12 cellular contexts compared by ENCODE assay signal in genomic region chr21:46054447-46054846, GRCh38. TPM values are rescaled to one million over a fixed set of nuclear protein-coding genes. Genes with fewer than 3 reads are reported as not detected.
DNase-seq lines count a peak whose midpoint lies in the region; TF ChIP-seq lines count a peak whose summit lies in the region.
"Had no signal": no experiment of that assay in that cellular context is flagged by ENCODE, and none has a peak within 500 bp of the region (broad histone marks: within the 10 kb centered on the region; RNA-seq: fewer than 3 reads in every experiment).

No MANE protein-coding gene starts in this region.

- peaks cover 5% of the 10 kb centered on the region for H3K9me3 Mint-ChIP-seq in activated T-cell treated with anti-CD3 and anti-CD28 coated beads, Interleukin-2, amount 50 U/mL, for 24 hours

- TF ChIP-seq CTCF in fibroblast of pulmonary artery (IDR thresholded peaks at IDR 0.05; ENCODE audit: low read length, missing control alignments) (no peak), uterus (IDR thresholded peaks at IDR 0.05) (no peak)

- peaks cover 17 to 40% of the 10 kb centered on the region in 2 donors for H3K4me1 ChIP-seq in uterus

- peaks cover 31% of the 10 kb centered on the region for H3K27me3 Mint-ChIP-seq in activated T-cell treated with anti-CD3 and anti-CD28 coated beads, Interleukin-2, amount 50 U/mL, for 24 hours

- peak; percentile 23 for DNase-seq in activated T-cell treated with anti-CD3 and anti-CD28 coated beads, Interleukin-2, amount 50 U/mL, for 24 hours
- no peak for DNase-seq in activated T-cell treated with anti-CD3 and anti-CD28 coated beads, Interleukin-2, amount 50 U/mL, for 1 hour
- DNase-seq in fibroblast of pulmonary artery (ENCODE audit: low read depth) = peak; percentile 44
- peak; percentile 45 for DNase-seq in myocyte (ENCODE audit: low read depth)
- DNase-seq in uterus = peak in 1 of 2 donors; percentile 62
- DNase-seq in MV-4-11 (lab: John Stamatoyannopoulos, UW) = no peak
- no peak for DNase-seq in OCI-M1 (lab: John Stamatoyannopoulos, UW)
- no peak for DNase-seq in NCI-H1694 (lab: John Stamatoyannopoulos, UW)
- DNase-seq: activated CD4-positive, alpha-beta T cell treated with anti-CD3 and anti-CD28 coated beads, Interleukin-2, amount 50 U/mL, for 48 hours; stimulated activated CD4-positive, alpha-beta T cell treated with anti-CD3 and anti-CD28 coated beads, Interleukin-12 subunit alpha, Interleukin-12 subunit beta, amount 100 ng/mL, for 4 hours had no signal

- H3K36me3 Mint-ChIP-seq in activated T-cell treated with anti-CD3 and anti-CD28 coated beads, Interleukin-2, amount 50 U/mL, for 24 hours (ENCODE audit: low read depth) = no peaks in the 10 kb centered on the region

- TF ChIP-seq POLR2A in uterus (IDR thresholded peaks at IDR 0.05) = no peak

- no peaks in the 10 kb centered on the region for H3K27me3 ChIP-seq in uterus

- no peak overlapping the region for H3K4me3 Mint-ChIP-seq in activated T-cell treated with anti-CD3 and anti-CD28 coated beads, Interleukin-2, amount 50 U/mL, for 24 hours
- H3K4me3 Mint-ChIP-seq: memory B cell had no signal

- no peak overlapping the region for H3K4me3 ChIP-seq in fibroblast of pulmonary artery (replicated peaks; ENCODE audit: low read depth, low read length)
- no peak overlapping the region for H3K4me3 ChIP-seq in uterus
- H3K4me3 ChIP-seq: K562 had no signal

- peaks cover 50% of the 10 kb centered on the region for H3K4me1 Mint-ChIP-seq in activated T-cell treated with anti-CD3 and anti-CD28 coated beads, Interleukin-2, amount 50 U/mL, for 24 hours (ENCODE audit: low read depth)

- intact Hi-C loops in uterus (cut with DNase I; ENCODE audit: low total_unique reads) = loop anchor here (5.0 kb wide), 1 partner anchor 72 kb away; the partner anchor contains the start of gene COL6A1

- no peaks in the 10 kb centered on the region for H3K9me3 ChIP-seq in uterus

- no peak overlapping the region for H3K27ac Mint-ChIP-seq in activated T-cell treated with anti-CD3 and anti-CD28 coated beads, Interleukin-2, amount 50 U/mL, for 24 hours
- H3K27ac Mint-ChIP-seq: memory B cell had no signal

- peak overlapping the region; percentile 98 to 99 for H3K27ac ChIP-seq in uterus

- no peaks in the 10 kb centered on the region for H3K36me3 ChIP-seq in uterus

RNA-seq across cellular contexts. Expression of gene COL6A2, which starts 43.5 kb away (rescaled TPM):
- total RNA-seq in myocyte (941 and 998 TPM in 2 replicates), uterus (1,000 to 10,000 TPM in 2 of 4 donors, 100 to 1,000 TPM in 2; 321 to 1,200 (median 948) TPM)
- polyA plus RNA-seq in myocyte (2012) = 423 TPM

Comparison
In these comparisons a context has a peak if more than half of its experiments do, and no peak if none do; other contexts are left out.
1. DNase-seq: peak in activated T-cell treated with anti-CD3 and anti-CD28 coated beads, Interleukin-2, amount 50 U/mL, for 24 hours (single experiment), fibroblast of pulmonary artery (single experiment) and myocyte (single experiment); none in activated T-cell treated with anti-CD3 and anti-CD28 coated beads, Interleukin-2, amount 50 U/mL, for 1 hour (single experiment), MV-4-11 (single experiment), OCI-M1 (single experiment) and NCI-H1694 (single experiment).